ENCODE assay signal across 29 cellular contexts in the genomic region with DNA sequence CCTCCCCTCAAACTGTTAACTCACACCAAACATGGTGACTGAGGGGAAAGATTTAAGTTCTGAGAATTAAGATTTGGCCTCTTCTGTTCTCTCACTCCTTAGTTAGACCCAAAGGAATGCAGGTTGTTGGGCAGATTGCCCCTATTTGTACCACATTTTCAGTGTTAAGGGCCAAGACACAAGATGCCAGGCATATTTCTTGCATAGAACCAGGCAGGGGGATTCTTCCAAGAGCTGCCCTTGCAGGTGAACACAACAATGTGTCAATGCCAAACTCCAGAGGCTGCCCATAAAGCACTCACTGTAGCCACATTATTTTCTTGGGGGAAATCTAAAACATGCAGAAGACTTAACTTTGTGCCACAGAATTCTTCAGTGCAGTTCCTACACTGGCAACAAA. TPM values are rescaled to one million over a fixed set of nuclear protein-coding genes. Genes with fewer than 3 reads are reported as not detected.
DNase-seq lines count a peak whose midpoint lies in the region; ATAC-seq and TF ChIP-seq lines count a peak whose summit lies in the region.
"Had no signal": no experiment of that assay in that cellular context is flagged by ENCODE, and none has a peak within 500 bp of the region (broad histone marks: within the 10 kb centered on the region; RNA-seq: fewer than 3 reads in every experiment).

No MANE protein-coding gene starts in this region.

- H3K27ac ChIP-seq in mesenchymal stem cell (ENCODE audit: low read length, poor library complexity, severe bottlenecking): no peak overlapping the region
- no peak overlapping the region for H3K27ac ChIP-seq in right lobe of liver
- H3K27ac ChIP-seq: 22Rv1, colonic mucosa, pancreas, upper lobe of right lung had no signal

- no peak overlapping the region for H3K4ac ChIP-seq in mesenchymal stem cell (ENCODE audit: low read depth in 1 of 2, low read length in 2 of 2)

- H3K4me1 Mint-ChIP-seq in activated T-helper 1 cell treated with anti-CD3 and anti-CD28 coated beads, Interleukin-12 subunit alpha, Interleukin-12 subunit beta, Interleukin-2, Interleukin-4 antibody, amounts not matched to agents 30 ng/mL and 10 ng/mL and 1 ng/mL, durations not matched to agents 14 hours and 24 hours and 36 hours (ENCODE audit: low read depth): no peaks in the 10 kb centered on the region
- H3K4me1 Mint-ChIP-seq in stimulated activated naive CD8-positive, alpha-beta T cell treated with anti-CD3 and anti-CD28 coated beads, Interleukin-15, amount 100 ng/mL, for 72 hours: no peaks in the 10 kb centered on the region
- H3K4me1 Mint-ChIP-seq: activated CD4-positive, alpha-beta T cell treated with anti-CD3 and anti-CD28 coated beads, Interleukin-2, amount 10 ng/mL, durations not matched to agents 24 days and 14 days; activated naive CD8-positive, alpha-beta T cell treated with anti-CD3 and anti-CD28 coated beads, Interleukin-2, amount 50 U/mL, for 24 hours had no signal

- no peak overlapping the region for H3K4me3 ChIP-seq in mesenchymal stem cell (ENCODE audit: insufficient read depth in 1 of 2, low read depth in 1 of 2, low read length in 2 of 2)
- H3K4me3 ChIP-seq in right lobe of liver: no peak overlapping the region
- H3K4me3 ChIP-seq: colonic mucosa, heart right ventricle, lung, pancreas, upper lobe of right lung had no signal

- ATAC-seq in right lobe of liver (no peak), HG02852 (IDR thresholded peaks at IDR 0.05; ENCODE audit: unreplicated experiment) (no peak)
- ATAC-seq in stimulated activated naive CD8-positive, alpha-beta T cell treated with anti-CD3 and anti-CD28 coated beads, Interleukin-15, amount 100 ng/mL, for 72 hours: no peak
- ATAC-seq: activated naive CD8-positive, alpha-beta T cell treated with anti-CD3 and anti-CD28 coated beads, Interleukin-2, amount 50 U/mL, for 24 hours; activated T-cell treated with anti-CD3 and anti-CD28 coated beads, Interleukin-2, amount 50 U/mL, for 4 hours; CD8-positive, alpha-beta T cell; heart right ventricle; pancreas; right cardiac atrium; upper lobe of right lung had no signal

- H3K79me1 ChIP-seq in mesenchymal stem cell (replicated peaks; ENCODE audit: low read length, poor library complexity, severe bottlenecking): peaks cover 19% of the 10 kb centered on the region

- no peak overlapping the region for H3K9ac ChIP-seq in mesenchymal stem cell (ENCODE audit: low read length)

- no peak overlapping the region for H3K4me3 Mint-ChIP-seq in activated T-helper 1 cell treated with anti-CD3 and anti-CD28 coated beads, Interleukin-12 subunit alpha, Interleukin-12 subunit beta, Interleukin-2, Interleukin-4 antibody, amounts not matched to agents 30 ng/mL and 10 ng/mL and 1 ng/mL, durations not matched to agents 14 hours and 24 hours and 36 hours
- H3K4me3 Mint-ChIP-seq in stimulated activated naive CD8-positive, alpha-beta T cell treated with anti-CD3 and anti-CD28 coated beads, Interleukin-15, amount 100 ng/mL, for 72 hours: no peak overlapping the region
- H3K4me3 Mint-ChIP-seq: activated CD4-positive, alpha-beta T cell treated with anti-CD3 and anti-CD28 coated beads, Interleukin-2, amount 10 ng/mL, durations not matched to agents 24 days and 14 days; activated naive CD8-positive, alpha-beta T cell treated with anti-CD3 and anti-CD28 coated beads, Interleukin-2, amount 50 U/mL, for 24 hours; activated T-cell treated with anti-CD3 and anti-CD28 coated beads, Interleukin-2, amount 50 U/mL, for 4 hours; CD8-positive, alpha-beta T cell had no signal

- no peaks in the 10 kb centered on the region for H3K36me3 ChIP-seq in mesenchymal stem cell (ENCODE audit: control insufficient read depth in 1 of 2, insufficient read depth in 2 of 2, low read depth in 1 of 2, low read length in 2 of 2)
- H3K36me3 ChIP-seq in right lobe of liver: no peaks in the 10 kb centered on the region
- H3K36me3 ChIP-seq: colonic mucosa, heart right ventricle, pancreas, upper lobe of right lung had no signal

- H2BK5ac ChIP-seq in mesenchymal stem cell (ENCODE audit: low read depth, low read length, poor library complexity, severe bottlenecking): no peak overlapping the region

- H4K91ac ChIP-seq in mesenchymal stem cell (ENCODE audit: low read length): no peak overlapping the region

- H2AK5ac ChIP-seq in mesenchymal stem cell (ENCODE audit: low read length, severe bottlenecking): no peak overlapping the region

- no peaks in the 10 kb centered on the region for H3K36me3 Mint-ChIP-seq in activated T-helper 1 cell treated with anti-CD3 and anti-CD28 coated beads, Interleukin-12 subunit alpha, Interleukin-12 subunit beta, Interleukin-2, Interleukin-4 antibody, amounts not matched to agents 30 ng/mL and 10 ng/mL and 1 ng/mL, durations not matched to agents 14 hours and 24 hours and 36 hours (ENCODE audit: low read depth)
- H3K36me3 Mint-ChIP-seq: CD8-positive, alpha-beta T cell had no signal

- no peak overlapping the region for H3K23ac ChIP-seq in mesenchymal stem cell (ENCODE audit: low read length in 2 of 2)

- H4K8ac ChIP-seq in mesenchymal stem cell (ENCODE audit: low read length): no peak overlapping the region

- intact Hi-C loops in activated T-helper 1 cell treated with anti-CD3 and anti-CD28 coated beads, Interleukin-12 subunit alpha, Interleukin-12 subunit beta, Interleukin-2, Interleukin-4 antibody, amounts not matched to agents 30 ng/mL and 10 ng/mL and 1 ng/mL, durations not matched to agents 14 hours and 24 hours and 36 hours (cut with micrococcal nuclease): no loop called here
- intact Hi-C loops in right lobe of liver (cut with DNase I): no loop called here

- H3K9me3 ChIP-seq in mesenchymal stem cell (ENCODE audit: control insufficient read depth, low read length) (no peaks in the 10 kb centered on the region), right lobe of liver (no peaks in the 10 kb centered on the region)
- H3K9me3 ChIP-seq: colonic mucosa, heart right ventricle, pancreas, upper lobe of right lung had no signal

- H3K4me1 ChIP-seq in mesenchymal stem cell (ENCODE audit: control insufficient read depth, insufficient read depth, low read depth, low read length) (peaks cover 3% of the 10 kb centered on the region), right lobe of liver (no peaks in the 10 kb centered on the region)
- H3K4me1 ChIP-seq: colonic mucosa, pancreas had no signal

- no peaks in the 10 kb centered on the region for H3K27me3 Mint-ChIP-seq in activated T-helper 1 cell treated with anti-CD3 and anti-CD28 coated beads, Interleukin-12 subunit alpha, Interleukin-12 subunit beta, Interleukin-2, Interleukin-4 antibody, amounts not matched to agents 30 ng/mL and 10 ng/mL and 1 ng/mL, durations not matched to agents 14 hours and 24 hours and 36 hours (ENCODE audit: insufficient read depth)
- no peaks in the 10 kb centered on the region for H3K27me3 Mint-ChIP-seq in stimulated activated naive CD8-positive, alpha-beta T cell treated with anti-CD3 and anti-CD28 coated beads, Interleukin-15, amount 100 ng/mL, for 72 hours
- H3K27me3 Mint-ChIP-seq: activated CD4-positive, alpha-beta T cell treated with anti-CD3 and anti-CD28 coated beads, Interleukin-2, amount 10 ng/mL, durations not matched to agents 24 days and 14 days; activated naive CD8-positive, alpha-beta T cell treated with anti-CD3 and anti-CD28 coated beads, Interleukin-2, amount 50 U/mL, for 24 hours had no signal

- H2BK12ac ChIP-seq in mesenchymal stem cell (ENCODE audit: low read length in 2 of 2): no peak overlapping the region

- H3K27me3 ChIP-seq in mesenchymal stem cell (ENCODE audit: control insufficient read depth in 1 of 2, insufficient read depth in 1 of 2, low read length in 2 of 2) (no peaks in the 10 kb centered on the region), right lobe of liver (no peaks in the 10 kb centered on the region)
- H3K27me3 ChIP-seq: colonic mucosa, heart right ventricle, pancreas, upper lobe of right lung had no signal

- no peak overlapping the region for H3K4me2 ChIP-seq in mesenchymal stem cell (ENCODE audit: low read length, poor library complexity, severe bottlenecking)

- peaks cover 8% of the 10 kb centered on the region for H3K9me3 Mint-ChIP-seq in activated T-helper 1 cell treated with anti-CD3 and anti-CD28 coated beads, Interleukin-12 subunit alpha, Interleukin-12 subunit beta, Interleukin-2, Interleukin-4 antibody, amounts not matched to agents 30 ng/mL and 10 ng/mL and 1 ng/mL, durations not matched to agents 14 hours and 24 hours and 36 hours
- peaks cover 5 to 17% of the 10 kb centered on the region in 2 donors for H3K9me3 Mint-ChIP-seq in stimulated activated naive CD8-positive, alpha-beta T cell treated with anti-CD3 and anti-CD28 coated beads, Interleukin-15, amount 100 ng/mL, for 72 hours
- H3K9me3 Mint-ChIP-seq: activated CD4-positive, alpha-beta T cell treated with anti-CD3 and anti-CD28 coated beads, Interleukin-2, amount 10 ng/mL, durations not matched to agents 24 days and 14 days; activated naive CD8-positive, alpha-beta T cell treated with anti-CD3 and anti-CD28 coated beads, Interleukin-2, amount 50 U/mL, for 24 hours had no signal

- no peak overlapping the region for H2AFZ ChIP-seq in mesenchymal stem cell (ENCODE audit: low read depth, low read length)

- peak overlapping the region; percentile 32 for H3K27ac Mint-ChIP-seq in activated T-helper 1 cell treated with anti-CD3 and anti-CD28 coated beads, Interleukin-12 subunit alpha, Interleukin-12 subunit beta, Interleukin-2, Interleukin-4 antibody, amounts not matched to agents 30 ng/mL and 10 ng/mL and 1 ng/mL, durations not matched to agents 14 hours and 24 hours and 36 hours
- H3K27ac Mint-ChIP-seq in stimulated activated naive CD8-positive, alpha-beta T cell treated with anti-CD3 and anti-CD28 coated beads, Interleukin-15, amount 100 ng/mL, for 72 hours: no peak overlapping the region
- H3K27ac Mint-ChIP-seq: activated CD4-positive, alpha-beta T cell treated with anti-CD3 and anti-CD28 coated beads, Interleukin-2, amount 10 ng/mL, durations not matched to agents 24 days and 14 days; activated naive CD8-positive, alpha-beta T cell treated with anti-CD3 and anti-CD28 coated beads, Interleukin-2, amount 50 U/mL, for 24 hours; CD8-positive, alpha-beta T cell had no signal

- H3K18ac ChIP-seq in mesenchymal stem cell (ENCODE audit: low read depth in 1 of 2, low read length in 2 of 2): no peak overlapping the region

- DNase-seq in DMS 273 (lab: John Stamatoyannopoulos, UW; ENCODE audit: unreplicated experiment) (peak; percentile 33), DMS 273 treated with DMSO at 0.1 percent for 48 hours (lab: John Stamatoyannopoulos, UW) (no peak), mesenchymal stem cell (no peak), right lobe of liver (no peak), DMS79 (lab: John Stamatoyannopoulos, UW) (no peak)
- DNase-seq in activated T-helper 1 cell treated with anti-CD3 and anti-CD28 coated beads, Interleukin-12 subunit alpha, Interleukin-12 subunit beta, Interleukin-2, Interleukin-4 antibody, amounts not matched to agents 30 ng/mL and 10 ng/mL and 1 ng/mL, durations not matched to agents 14 hours and 24 hours and 36 hours (ENCODE audit: low spot score): no peak
- no peak for DNase-seq in stimulated activated naive CD8-positive, alpha-beta T cell treated with anti-CD3 and anti-CD28 coated beads, Interleukin-15, amount 100 ng/mL, for 72 hours
- DNase-seq: activated CD4-positive, alpha-beta T cell treated with anti-CD3 and anti-CD28 coated beads, Interleukin-2, amount 10 ng/mL, durations not matched to agents 24 days and 14 days; activated naive CD8-positive, alpha-beta T cell treated with anti-CD3 and anti-CD28 coated beads, Interleukin-2, amount 50 U/mL, for 24 hours; activated T-cell treated with anti-CD3 and anti-CD28 coated beads, Interleukin-2, amount 50 U/mL, for 4 hours; CD8-positive, alpha-beta T cell; colonic mucosa; DMS53; effector memory CD4-positive, alpha-beta T cell; heart right ventricle; KBM-7; MM.1S; NCI-H1417 treated with DMSO at 0.1 percent for 48 hours; NCI-H2081 treated with DMSO at 0.1 percent for 48 hours; NCI-H446 treated with DMSO at 0.1 percent for 48 hours; pancreas; right cardiac atrium; stimulated activated CD4-positive, alpha-beta T cell treated with anti-CD3 and anti-CD28 coated beads, Interleukin-12 subunit alpha, Interleukin-12 subunit beta, amount 100 ng/mL, for 4 hours; stimulated activated CD4-positive, alpha-beta T cell treated with anti-CD3 and anti-CD28 coated beads, Interleukin-4, amount 100 ng/mL, for 1 hour; upper lobe of right lung had no signal

- no peak overlapping the region for H2BK15ac ChIP-seq in mesenchymal stem cell (ENCODE audit: low read depth, poor library complexity, severe bottlenecking)

- H3K14ac ChIP-seq in mesenchymal stem cell (ENCODE audit: low read length in 2 of 2): no peak overlapping the region

- peak overlapping the region; percentile 49 for H2BK120ac ChIP-seq in mesenchymal stem cell (ENCODE audit: low read depth, low read length)

- TF ChIP-seq CTCF in right lobe of liver (IDR thresholded peaks at IDR 0.05): no peak

- no peak for TF ChIP-seq POLR2A in right lobe of liver (IDR thresholded peaks at IDR 0.05)

RNA-seq across cellular contexts. Expression of gene MPDZ, which starts 14.7 kb away (rescaled TPM):
- total RNA-seq in activated T-helper 1 cell treated with anti-CD3 and anti-CD28 coated beads, Interleukin-12 subunit alpha, Interleukin-12 subunit beta, Interleukin-2, Interleukin-4 antibody, amounts not matched to agents 30 ng/mL and 10 ng/mL and 1 ng/mL, durations not matched to agents 14 hours and 24 hours and 36 hours: not detected in 2 replicates
- polyA plus RNA-seq in mesenchymal stem cell (2013, experiment 1 of 2): 21.5 TPM
- polyA plus RNA-seq in mesenchymal stem cell (2013, experiment 2 of 2): 22.9 TPM
- 10 to 100 TPM; 29.3 to 62.8 (median 49.3) TPM for total RNA-seq in right lobe of liver
- total RNA-seq: activated CD4-positive, alpha-beta T cell treated with anti-CD3 and anti-CD28 coated beads, Interleukin-2, amount 10 ng/mL, durations not matched to agents 24 days and 14 days; CD8-positive, alpha-beta T cell; T-helper 2 cell treated with Interferon-gamma antibody and Interleukin-4, amounts not matched to agents 100 ng/mL and 5 ng/mL, for 36 hours had no signal

Comparison
In these comparisons a context has a peak if more than half of its experiments do, and no peak if none do; other contexts are left out.
1. RNA of gene MPDZ, which starts 14.7 kb away (total RNA-seq): 29.3 to 62.8 TPM in right lobe of liver; not detected in activated T-helper 1 cell treated with anti-CD3 and anti-CD28 coated beads, Interleukin-12 subunit alpha, Interleukin-12 subunit beta, Interleukin-2, Interleukin-4 antibody, amounts not matched to agents 30 ng/mL and 10 ng/mL and 1 ng/mL, durations not matched to agents 14 hours and 24 hours and 36 hours; every median in the first group is over 10 times any median in the second.